In the genomic region with DNA sequence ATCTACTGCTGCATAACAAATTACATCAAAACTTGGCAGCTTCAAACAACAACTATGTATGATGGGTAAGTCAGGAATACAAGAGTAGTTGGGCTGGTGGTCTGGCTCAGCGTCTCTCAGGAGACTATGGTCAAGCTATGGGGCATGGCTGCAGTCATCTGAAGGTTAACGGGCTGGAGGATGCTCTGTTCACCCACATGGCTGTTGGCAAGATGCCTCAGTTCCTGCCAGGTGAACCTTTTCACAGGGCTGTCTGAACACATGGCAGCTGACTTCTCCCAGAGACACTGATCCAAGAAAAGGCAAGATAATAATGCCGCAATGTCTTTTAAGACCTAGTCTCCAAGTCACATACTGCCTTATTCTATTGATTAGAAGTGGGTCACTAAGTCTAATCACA, we compare ENCODE assay signal across 22 cellular contexts.
"Had no signal": no experiment of that assay in that cellular context is flagged by ENCODE, and none has a peak within 500 bp of the region (broad histone marks: within the 10 kb centered on the region; RNA-seq: fewer than 3 reads in every experiment).

No MANE protein-coding gene starts in this region.

- H3K9me3 ChIP-seq: SK-N-SH had no signal

- H3K4me2 ChIP-seq: SK-N-SH had no signal

- H3K27ac ChIP-seq: RWPE1 had no signal

- H3K9ac ChIP-seq: SK-N-SH had no signal

- ATAC-seq: Panc1, T-cell had no signal

- DNase-seq: KBM-7, MV-4-11, NCI-H1048, NCI-H1105, NCI-H1417, NCI-H1436 treated with DMSO at 0.1 percent for 48 hours, NCI-H1694, NCI-H187 treated with DMSO at 0.1 percent for 48 hours, NCI-H2029 treated with DMSO at 0.1 percent for 48 hours, NCI-H2171 treated with DMSO at 0.1 percent for 48 hours, NCI-H345, NCI-H446 treated with DMSO at 0.1 percent for 48 hours, NCI-H510A treated with DMSO at 0.1 percent for 48 hours, NCI-H526, NCI-H82, PC-3, SHP77, SK-N-SH, SW 1271, T-cell had no signal
